In genomic region chr5:173057062-173057924, GRCh38 we compare ENCODE assay signal across 8 cellular contexts. TPM values are rescaled to one million over a fixed set of nuclear protein-coding genes. Genes with fewer than 3 reads are reported as not detected.
DNase-seq lines count a peak whose midpoint lies in the region; ATAC-seq and TF ChIP-seq lines count a peak whose summit lies in the region.

No MANE protein-coding gene starts in this region.

- H3K4me3 ChIP-seq in dorsolateral prefrontal cortex (peak overlapping the region; percentile 73 to 100 (median 95)), lower leg skin (ENCODE audit: low read depth, poor library complexity, severe bottlenecking) (peak overlapping the region; percentile 99)

- H3K36me3 Mint-ChIP-seq in CD4-positive, alpha-beta T cell (ENCODE audit: low read depth), result peaks cover 43% of the 10 kb centered on the region
- no peaks in the 10 kb centered on the region for H3K36me3 Mint-ChIP-seq in activated CD4-positive, alpha-beta memory T cell treated with anti-CD3 and anti-CD28 coated beads for 36 hours

- TF ChIP-seq POLR2A in lower leg skin (IDR thresholded peaks at IDR 0.05), result no peak

- H3K4me3 Mint-ChIP-seq in CD4-positive, alpha-beta T cell, result peak overlapping the region; percentile 98
- peak overlapping the region; percentile 97 for H3K4me3 Mint-ChIP-seq in activated CD4-positive, alpha-beta memory T cell treated with anti-CD3 and anti-CD28 coated beads for 36 hours

- WGBS in lower leg skin, 2 donors, result 0 to 1% methylated on average over 29 to 38 of the region's 38 CpGs

- peak overlapping the region; percentile 97 for H3K27ac Mint-ChIP-seq in CD4-positive, alpha-beta T cell
- H3K27ac Mint-ChIP-seq in activated CD4-positive, alpha-beta memory T cell treated with anti-CD3 and anti-CD28 coated beads for 36 hours, result peak overlapping the region; percentile 97

- no peaks in the 10 kb centered on the region for H3K9me3 Mint-ChIP-seq in CD4-positive, alpha-beta T cell
- H3K9me3 Mint-ChIP-seq in activated CD4-positive, alpha-beta memory T cell treated with anti-CD3 and anti-CD28 coated beads for 36 hours, result no peaks in the 10 kb centered on the region

- peak; percentile 80 for ATAC-seq in CD4-positive, alpha-beta T cell (ENCODE audit: poor library complexity)
- peak; percentile 76 for ATAC-seq in GM19452 (IDR thresholded peaks at IDR 0.05; ENCODE audit: unreplicated experiment)
- peak; percentile 35 for ATAC-seq in HG03575 (IDR thresholded peaks at IDR 0.05; ENCODE audit: extremely low read depth, insufficient number of reproducible peaks, low FRiP score, unreplicated experiment)

- CTCF ChIA-PET in CD4-positive, alpha-beta T cell (lab: Charles Lee), result interaction anchor here (0.6 to 1.8 kb wide), 6 partner anchors 9 to 340 kb away, joined by 3 to 14 read pairs (median 4); partner anchors contain the start of genes ATP6V0E1, BNIP1 and RPL26L1
- CTCF ChIA-PET in activated CD4-positive, alpha-beta memory T cell treated with anti-CD3 and anti-CD28 coated beads for 36 hours (lab: Charles Lee), result interaction anchor here (0.8 to 2.4 kb wide), 9 partner anchors 8 to 1668 kb away, joined by 3 to 25 read pairs (median 4); partner anchors contain the start of genes ATP6V0E1 and BNIP1

- H3K27me3 Mint-ChIP-seq in CD4-positive, alpha-beta T cell, result no peaks in the 10 kb centered on the region
- H3K27me3 Mint-ChIP-seq in activated CD4-positive, alpha-beta memory T cell treated with anti-CD3 and anti-CD28 coated beads for 36 hours, result no peaks in the 10 kb centered on the region

- intact Hi-C loops in CD4-positive, alpha-beta T cell (cut with DNase I, micrococcal nuclease), result loop anchor here (1.0 to 10.0 kb wide), 9 partner anchors 35 to 1050 kb away; partner anchors contain the start of genes DUSP1 (in 2 of the 2), BNIP1 (in 1 of the 2), CPEB4 (in 1 of the 2) and FBXW11 (in 1 of the 2)
- intact Hi-C loops in activated CD4-positive, alpha-beta memory T cell treated with anti-CD3 and anti-CD28 coated beads for 36 hours (cut with micrococcal nuclease), result loop anchor here (1.0 to 5.0 kb wide), 12 partner anchors 8 to 1670 kb away; partner anchors contain the start of genes BNIP1, BOD1, CPEB4 and FBXW11
- intact Hi-C loops in dorsolateral prefrontal cortex (cut with DNase I), result loop anchor here (2.0 to 10.0 kb wide), 5 partner anchors 40 to 342 kb away; partner anchors contain the start of genes ATP6V0E1 (in 1 of the 2) and BNIP1 (in 1 of the 2)
- intact Hi-C loops in lower leg skin (cut with DNase I; ENCODE audit: low total_unique reads), result loop anchor here (10.0 kb wide), 1 partner anchor 88 kb away; the partner anchor contains the start of gene BNIP1

- H3K27me3 ChIP-seq in CD4-positive, alpha-beta T cell (ENCODE audit: control insufficient read depth, insufficient read depth, low read length), result no peaks in the 10 kb centered on the region
- H3K27me3 ChIP-seq in dorsolateral prefrontal cortex, result no peaks in the 10 kb centered on the region

- no peak for TF ChIP-seq CTCF in CD4-positive, alpha-beta T cell (IDR thresholded peaks at IDR 0.05)
- TF ChIP-seq CTCF in dorsolateral prefrontal cortex (IDR thresholded peaks at IDR 0.05 in 54 of 56, conservative IDR thresholded peaks at IDR 0.05 in 2 of 56; ENCODE audit: low read depth in 1 of 56, partially characterized antibody in 56 of 56), result peak in 25 of 56 donors; percentile 7 to 42 (median 18)
- no peak for TF ChIP-seq CTCF in lower leg skin (IDR thresholded peaks at IDR 0.05)

- H3K9me3 ChIP-seq in CD4-positive, alpha-beta T cell (ENCODE audit: control insufficient read depth, low read length), result no peaks in the 10 kb centered on the region

- H3K27ac ChIP-seq in CD4-positive, alpha-beta T cell (ENCODE audit: low read depth, low read length), result peak overlapping the region; percentile 97
- peak overlapping the region; percentile 93 to 100 (median 99) for H3K27ac ChIP-seq in dorsolateral prefrontal cortex

- POLR2A ChIA-PET in CD4-positive, alpha-beta T cell (lab: Charles Lee), result interaction anchor here (0.6 to 3.6 kb wide), 29 partner anchors 8 to 1051 kb away, joined by 3 to 87 read pairs (median 4); partner anchors contain the start of genes ATP6V0E1, BNIP1, DUSP1 and FBXW11
- POLR2A ChIA-PET in activated CD4-positive, alpha-beta memory T cell treated with anti-CD3 and anti-CD28 coated beads for 36 hours (lab: Charles Lee), result interaction anchor here (0.6 to 2.2 kb wide), 9 partner anchors 8 to 98 kb away, joined by 3 to 28 read pairs (median 4); partner anchors contain the start of genes ATP6V0E1 and RPL26L1

- H3K4me1 Mint-ChIP-seq in CD4-positive, alpha-beta T cell (ENCODE audit: low read depth), result peaks cover 70% of the 10 kb centered on the region
- H3K4me1 Mint-ChIP-seq in activated CD4-positive, alpha-beta memory T cell treated with anti-CD3 and anti-CD28 coated beads for 36 hours (ENCODE audit: low read depth), result peaks cover 44% of the 10 kb centered on the region

- peak; percentile 96 to 99 (median 98) for DNase-seq in CD4-positive, alpha-beta T cell
- peak; percentile 98 for DNase-seq in NCI-H82 (lab: John Stamatoyannopoulos, UW)
- DNase-seq in activated CD4-positive, alpha-beta memory T cell treated with anti-CD3 and anti-CD28 coated beads for 36 hours, result peak; percentile 100
- peak; percentile 97 to 99 (median 98) for DNase-seq in dorsolateral prefrontal cortex
- peak; percentile 99 to 100 for DNase-seq in lower leg skin (ENCODE audit: low spot score in 2 of 2)
- DNase-seq in stimulated activated CD4-positive, alpha-beta T cell treated with anti-CD3 and anti-CD28 coated beads, Interleukin-4, amount 100 ng/mL, for 4 hours, result peak; percentile 98

RNA-seq across cellular contexts. Expression of gene CREBRF, which starts 1.1 kb away (rescaled TPM):
- 10 to 100 TPM; 92.7 to 99.6 TPM for total RNA-seq in CD4-positive, alpha-beta T cell
- 10 to 100 TPM; 15.3 to 16.3 TPM for total RNA-seq in activated CD4-positive, alpha-beta memory T cell treated with anti-CD3 and anti-CD28 coated beads for 36 hours
- total RNA-seq in dorsolateral prefrontal cortex, result 10 to 100 TPM; 44.1 to 80.1 (median 58.8) TPM
- total RNA-seq in lower leg skin, result 10 to 100 TPM; 34.1 to 59.5 (median 42.1) TPM

Comparison
In these comparisons a context has a peak if more than half of its experiments do, and no peak if none do; other contexts are left out.
1. Peak in every context shown above with its lines: DNase-seq, ATAC-seq, H3K4me3 ChIP-seq and H3K27ac ChIP-seq.